In the genomic region with DNA sequence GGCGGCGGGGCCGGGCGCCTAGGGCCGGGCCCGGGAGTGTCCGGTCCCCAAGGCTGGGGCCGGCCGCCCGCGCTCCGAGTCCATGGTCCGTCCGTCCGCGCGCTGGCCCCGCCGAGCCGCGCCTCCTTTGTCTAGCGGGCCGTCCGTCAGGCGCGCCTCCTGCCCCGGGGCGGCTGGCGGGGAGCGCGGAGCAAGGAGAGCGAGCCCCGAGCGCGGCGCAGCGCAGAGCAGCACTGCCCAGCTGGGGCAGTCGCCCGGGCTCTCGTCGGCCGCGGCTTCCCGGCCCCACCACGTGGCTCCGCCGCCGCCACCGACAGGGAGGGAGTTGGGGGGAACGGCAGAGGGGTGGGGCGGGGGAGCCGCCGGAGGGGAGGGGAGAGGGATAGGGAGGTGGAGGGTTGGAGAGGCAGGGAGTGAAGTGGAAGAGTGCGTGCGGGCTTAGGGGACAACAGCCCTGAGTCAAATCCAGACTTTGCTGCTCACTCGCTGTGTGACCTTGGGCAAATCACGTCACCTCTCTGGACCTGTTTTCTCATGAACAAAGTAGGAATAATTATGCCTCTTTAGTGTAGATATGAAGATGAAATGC, we compare ENCODE assay signal across 9 cellular contexts. TPM values are rescaled to one million over a fixed set of nuclear protein-coding genes. Genes with fewer than 3 reads are reported as not detected.
DNase-seq lines count a peak whose midpoint lies in the region; ATAC-seq and TF ChIP-seq lines count a peak whose summit lies in the region.
"Had no signal": no experiment of that assay in that cellular context is flagged by ENCODE, and none has a peak within 500 bp of the region (broad histone marks: within the 10 kb centered on the region; RNA-seq: fewer than 3 reads in every experiment).

Gene NKAIN1 (minus strand): TSS at position 235 of the 589 bp plus-strand sequence. CDS start 340 bp downstream, outside the sequence.

- peak within 1 kb of the TSS; percentile 45 for H3K4me3 ChIP-seq in cardiac muscle cell

- H3K9me3 ChIP-seq in cardiac muscle cell (ENCODE audit: low read depth) = no peaks in the 10 kb centered on the region

- no peaks in the 10 kb centered on the region for H3K4me1 ChIP-seq in cardiac muscle cell (ENCODE audit: low read depth)

- ATAC-seq in Right ventricle myocardium inferior (no peak), GM18868 (IDR thresholded peaks at IDR 0.05; ENCODE audit: unreplicated experiment) (no peak), HG03342 (IDR thresholded peaks at IDR 0.05; ENCODE audit: unreplicated experiment) (no peak)

- H3K36me3 ChIP-seq in cardiac muscle cell = no peaks in the 10 kb centered on the region

- H3K27me3 ChIP-seq in cardiac muscle cell = peaks cover 67% of the 10 kb centered on the region

- intact Hi-C loops in Right ventricle myocardium inferior (cut with DNase I) = no loop called here

- DNase-seq in cardiac muscle cell (ENCODE audit: low read depth in 1 of 2, low spot score in 1 of 2) (peak; percentile 49 to 78), Right ventricle myocardium inferior (ENCODE audit: missing footprints) (no peak), germinal center (ENCODE audit: low spot score) (peak; percentile 27), putamen (ENCODE audit: low spot score) (peak; percentile 36), activated gamma-delta T cell treated with Interleukin-2 at 50 U/mL for 16 hours (no peak)

- H3K27ac ChIP-seq in cardiac muscle cell (no peak within 1 kb of the TSS), VCaP (peak within 1 kb of the TSS; percentile 18; the same call in 1 of the 2 replicates)

- no peak for TF ChIP-seq CTCF in cardiac muscle cell (IDR thresholded peaks at IDR 0.05; ENCODE audit: low read depth, low read length)
- no peak for TF ChIP-seq CTCF in VCaP (conservative IDR thresholded peaks at IDR 0.05)

RNA-seq across cellular contexts. Expression of gene NKAIN1, which starts in this region (rescaled TPM):
- 1.7 and 1.9 TPM in 2 replicates for total RNA-seq in cardiac muscle cell
- polyA plus RNA-seq in cardiac muscle cell = 2.4 and 2.8 TPM in 2 replicates
- total RNA-seq in Right ventricle myocardium inferior = 0.14 TPM
- polyA plus RNA-seq: aorta had no signal

Comparison
In these comparisons a context has a peak if more than half of its experiments do, and no peak if none do; other contexts are left out.
1. DNase-seq: peak in cardiac muscle cell (2 of 2), germinal center (single experiment) and putamen (single experiment); none in Right ventricle myocardium inferior (single experiment) and activated gamma-delta T cell treated with Interleukin-2 at 50 U/mL for 16 hours (single experiment).